ENCODE assay signal across 23 cellular contexts in genomic region chr5:74991522-74991921, GRCh38.
DNase-seq lines count a peak whose midpoint lies in the region; ATAC-seq, FAIRE-seq and TF ChIP-seq lines count a peak whose summit lies in the region.
"Had no signal": no experiment of that assay in that cellular context is flagged by ENCODE, and none has a peak within 500 bp of the region (broad histone marks: within the 10 kb centered on the region; RNA-seq: fewer than 3 reads in every experiment).

No MANE protein-coding gene starts in this region.

- H3K27ac ChIP-seq in IMR-90 (ENCODE audit: insufficient read depth, low read length) (no peak overlapping the region), keratinocyte (ENCODE audit: control insufficient read depth, insufficient read depth, low read length) (no peak overlapping the region), pancreas (no peak overlapping the region), heart right ventricle (no peak overlapping the region), Peyer's patch (no peak overlapping the region)
- H3K27ac ChIP-seq: BLaER1 had no signal

- H3K9me3 ChIP-seq in IMR-90 (ENCODE audit: control insufficient read depth, insufficient read depth, low read length) (no peaks in the 10 kb centered on the region), keratinocyte (ENCODE audit: control insufficient read depth, low read depth, low read length) (no peaks in the 10 kb centered on the region), pancreas (no peaks in the 10 kb centered on the region), heart right ventricle (peaks cover 0 to 13% (median 5%) of the 10 kb centered on the region in 11 donors), Peyer's patch (no peaks in the 10 kb centered on the region)
- H3K9me3 ChIP-seq: BE2C had no signal

- intact Hi-C loops in IMR-90 (cut with micrococcal nuclease) (no loop called here), pancreas (cut with DNase I) (no loop called here), heart right ventricle (cut with DNase I) (no loop called here)
- intact Hi-C loops in activated CD8-positive, alpha-beta T cell treated with anti-CD3 and anti-CD28 coated beads for 36 hours (cut with micrococcal nuclease): no loop called here

- CTCF ChIA-PET in IMR-90 (lab: Yijun Ruan, JAX): no interaction called here
- CTCF ChIA-PET in activated CD8-positive, alpha-beta T cell treated with anti-CD3 and anti-CD28 coated beads for 36 hours (lab: Charles Lee): no interaction called here

- H3K4me1 Mint-ChIP-seq in activated CD8-positive, alpha-beta T cell treated with anti-CD3 and anti-CD28 coated beads for 36 hours (ENCODE audit: low read depth): no peaks in the 10 kb centered on the region
- H3K4me1 Mint-ChIP-seq: CD14-positive monocyte; CD4-positive, alpha-beta memory T cell; CD4-positive, CD25-positive, alpha-beta regulatory T cell had no signal

- in situ Hi-C loops in IMR-90 (cut with MboI; ENCODE audit: low sequenced_read_pairs): no loop called here

- H3K14ac ChIP-seq in IMR-90 (replicated peaks; ENCODE audit: low read depth, low read length): no peak overlapping the region

- H3K27me3 Mint-ChIP-seq in activated CD8-positive, alpha-beta T cell treated with anti-CD3 and anti-CD28 coated beads for 36 hours: no peaks in the 10 kb centered on the region

- no peak overlapping the region for H3K4me3 Mint-ChIP-seq in activated CD8-positive, alpha-beta T cell treated with anti-CD3 and anti-CD28 coated beads for 36 hours
- H3K4me3 Mint-ChIP-seq: CD14-positive monocyte; CD4-positive, alpha-beta memory T cell; CD4-positive, CD25-positive, alpha-beta regulatory T cell had no signal

- no peak for TF ChIP-seq RAD21 in IMR-90 (IDR thresholded peaks at IDR 0.05; ENCODE audit: low read length)

- H3K9ac ChIP-seq in IMR-90 (ENCODE audit: low read depth, low read length) (no peak overlapping the region), keratinocyte (ENCODE audit: control insufficient read depth, extremely low read depth, insufficient read depth, low read length) (no peak overlapping the region)
- H3K9ac ChIP-seq: BLaER1 had no signal

- H3K9me3 Mint-ChIP-seq in activated CD8-positive, alpha-beta T cell treated with anti-CD3 and anti-CD28 coated beads for 36 hours: peaks cover 7% of the 10 kb centered on the region

- ATAC-seq in IMR-90 (ENCODE audit: low read depth): no peak
- peak in 3 of 4 donors; percentile 14 to 41 (median 32) for ATAC-seq in pancreas
- ATAC-seq in GM19395 (IDR thresholded peaks at IDR 0.05; ENCODE audit: unreplicated experiment): no peak
- ATAC-seq in heart right ventricle: no peak
- no peak for ATAC-seq in activated CD8-positive, alpha-beta T cell treated with anti-CD3 and anti-CD28 coated beads for 36 hours

- H4K91ac ChIP-seq in IMR-90 (ENCODE audit: insufficient read depth, low read depth, low read length): no peak overlapping the region

- H2BK5ac ChIP-seq in IMR-90 (ENCODE audit: low read depth, low read length, poor library complexity, severe bottlenecking): no peak overlapping the region

- H2AK5ac ChIP-seq in IMR-90 (ENCODE audit: low read depth, low read length): no peak overlapping the region

- H4K20me1 ChIP-seq in IMR-90 (ENCODE audit: insufficient read depth, low read length) (no peaks in the 10 kb centered on the region), keratinocyte (ENCODE audit: control insufficient read depth, extremely low read depth, insufficient read depth, low read length) (no peaks in the 10 kb centered on the region)
- H4K20me1 ChIP-seq: BLaER1 had no signal

- H4K5ac ChIP-seq in IMR-90 (ENCODE audit: low read depth, low read length): no peak overlapping the region

- H3K79me2 ChIP-seq in keratinocyte (ENCODE audit: control insufficient read depth, insufficient read depth, low read length): no peaks in the 10 kb centered on the region

- no peak overlapping the region for H3K18ac ChIP-seq in IMR-90 (ENCODE audit: low read depth, low read length)

- H2BK20ac ChIP-seq in IMR-90 (ENCODE audit: low read depth, low read length): no peak overlapping the region

- dilution Hi-C loops in IMR-90 (cut with HindIII; ENCODE audit: low sequenced_read_pairs, unreplicated experiment) (no loop called here), keratinocyte (cut with MboI; ENCODE audit: extremely low pct_ligation_motif_present, low sequenced_read_pairs) (no loop called here)

- no peaks in the 10 kb centered on the region for H3K79me1 ChIP-seq in IMR-90 (ENCODE audit: low read depth in 1 of 2, low read length in 2 of 2)

- H3K36me3 ChIP-seq in IMR-90 (ENCODE audit: control insufficient read depth, insufficient read depth, low read length) (no peaks in the 10 kb centered on the region), keratinocyte (ENCODE audit: control insufficient read depth in 2 of 2, extremely low read depth in 1 of 2, insufficient read depth in 2 of 2, low read length in 2 of 2) (no peaks in the 10 kb centered on the region), pancreas (no peaks in the 10 kb centered on the region), heart right ventricle (no peaks in the 10 kb centered on the region), Peyer's patch (no peaks in the 10 kb centered on the region)
- H3K36me3 ChIP-seq: BE2C, BLaER1 had no signal

- POLR2A ChIA-PET in IMR-90 (lab: Charles Lee; ENCODE audit: unreplicated experiment): no interaction called here
- POLR2A ChIA-PET in activated CD8-positive, alpha-beta T cell treated with anti-CD3 and anti-CD28 coated beads for 36 hours (lab: Charles Lee): no interaction called here

- no peaks in the 10 kb centered on the region for H3K9me1 ChIP-seq in IMR-90 (ENCODE audit: insufficient read depth, low read length)
- H3K9me1 ChIP-seq in keratinocyte (ENCODE audit: control insufficient read depth, extremely low read depth, insufficient read depth, low read length): no peaks in the 10 kb centered on the region

- H3K4me2 ChIP-seq in IMR-90 (ENCODE audit: low read depth, low read length): no peak overlapping the region
- H3K4me2 ChIP-seq in keratinocyte (ENCODE audit: control insufficient read depth, extremely low read depth, insufficient read depth, low read depth, low read length): no peak overlapping the region
- H3K4me2 ChIP-seq: BLaER1 had no signal

- no peak overlapping the region for H2AFZ ChIP-seq in IMR-90 (replicated peaks; ENCODE audit: low read length, poor library complexity)
- no peak overlapping the region for H2AFZ ChIP-seq in keratinocyte (ENCODE audit: control insufficient read depth, low read length)

- H3K27me3 ChIP-seq in IMR-90 (ENCODE audit: control insufficient read depth, insufficient read depth, low read length) (peaks cover 7% of the 10 kb centered on the region; the same call in 1 of the 2 replicates), keratinocyte (ENCODE audit: control insufficient read depth, extremely low read depth, insufficient read depth, low read length) (no peaks in the 10 kb centered on the region), pancreas (no peaks in the 10 kb centered on the region), heart right ventricle (peaks cover 0 to 5% (median 0%) of the 10 kb centered on the region in 7 donors), Peyer's patch (no peaks in the 10 kb centered on the region)
- H3K27me3 ChIP-seq: BE2C, BLaER1 had no signal

- no peak overlapping the region for H3K4ac ChIP-seq in IMR-90 (ENCODE audit: low read depth, low read length)

- WGBS in IMR-90 (ENCODE audit: extremely low coverage in 2 of 2, insufficient read length in 1 of 2), 2 experiments: no CpG with 5 or more reads among the region's 2 CpGs
- WGBS in pancreas, 2 donors: 21 to 41% methylated on average over 2 of the region's 2 CpGs
- 70 to 76% methylated on average over 2 of the region's 2 CpGs for WGBS in heart right ventricle, 2 donors

- TF ChIP-seq POLR2A in IMR-90 (IDR thresholded peaks at IDR 0.05; ENCODE audit: low read depth, low read length) (no peak), Peyer's patch (IDR thresholded peaks at IDR 0.05) (no peak)

- no peak overlapping the region for H3K56ac ChIP-seq in IMR-90 (ENCODE audit: extremely low read depth, insufficient read depth, low read length)

- H2BK120ac ChIP-seq in IMR-90 (ENCODE audit: low read depth, low read length): no peak overlapping the region

- H2BK15ac ChIP-seq in IMR-90 (ENCODE audit: low read depth, low read length): no peak overlapping the region

- no TSS peak for BruUV-seq in IMR-90 (replicated peaks; lab: Mats Ljungman, UMichigan)

- H3K4me3 ChIP-seq in IMR-90 (ENCODE audit: insufficient read depth, low read depth, low read length) (no peak overlapping the region), keratinocyte (ENCODE audit: control insufficient read depth in 2 of 3, extremely low read depth in 1 of 3, insufficient read depth in 2 of 3, low read depth in 1 of 3, low read length in 3 of 3) (no peak overlapping the region), pancreas (no peak overlapping the region), heart right ventricle (no peak overlapping the region), Peyer's patch (no peak overlapping the region)
- H3K4me3 ChIP-seq: BLaER1 had no signal

- DNase-seq in IMR-90 (no peak), keratinocyte (ENCODE audit: low read depth, low spot score) (no peak), pancreas (no peak), heart right ventricle (no peak), Peyer's patch (no peak)
- no peak for DNase-seq in activated CD8-positive, alpha-beta T cell treated with anti-CD3 and anti-CD28 coated beads for 36 hours
- DNase-seq: 8988T; BE2C; C1 segment of cervical spinal cord; Caco-2; Calu3; CD4-positive, alpha-beta memory T cell; CD4-positive, CD25-positive, alpha-beta regulatory T cell; DMS79 treated with DMSO at 0.1 percent for 48 hours; GF-D8 had no signal

- H2AK9ac ChIP-seq in IMR-90 (replicated peaks; ENCODE audit: low read depth, low read length, poor library complexity): no peak overlapping the region

- H3K4me1 ChIP-seq in IMR-90 (ENCODE audit: control insufficient read depth, insufficient read depth, low read length) (no peaks in the 10 kb centered on the region), keratinocyte (ENCODE audit: control insufficient read depth, extremely low read depth, insufficient read depth, low read length) (peaks cover 17% of the 10 kb centered on the region), pancreas (peaks cover 0 to 7% (median 5%) of the 10 kb centered on the region in 3 donors), heart right ventricle (no peaks in the 10 kb centered on the region), Peyer's patch (no peaks in the 10 kb centered on the region)
- H3K4me1 ChIP-seq: BE2C, BLaER1, Caco-2 had no signal

- FAIRE-seq in keratinocyte (lab: Jason Lieb, UNC) (peak; percentile 17), pancreas (lab: Jason Lieb, UNC) (no peak)
- FAIRE-seq: A204.1, D721Med, G401.6, GM12891, GM19239 had no signal

- no peak overlapping the region for H4K8ac ChIP-seq in IMR-90 (ENCODE audit: low read depth in 2 of 2, low read length in 2 of 2)

- no peak overlapping the region for H3K27ac Mint-ChIP-seq in activated CD8-positive, alpha-beta T cell treated with anti-CD3 and anti-CD28 coated beads for 36 hours
- H3K27ac Mint-ChIP-seq: CD14-positive monocyte; CD4-positive, alpha-beta memory T cell; CD4-positive, CD25-positive, alpha-beta regulatory T cell had no signal

- TF ChIP-seq CTCF in IMR-90 (conservative IDR thresholded peaks at IDR 0.05; ENCODE audit: low read depth, low read length): no peak
- no peak for TF ChIP-seq CTCF in keratinocyte (optimal IDR thresholded peaks at IDR 0.05 in 1 of 3, IDR thresholded peaks at IDR 0.05 in 1 of 3, conservative IDR thresholded peaks at IDR 0.05 in 1 of 3; ENCODE audit: extremely low read depth in 1 of 3, insufficient read depth in 2 of 3, low read length in 3 of 3)
- TF ChIP-seq CTCF in pancreas (IDR thresholded peaks at IDR 0.05): no peak
- no peak for TF ChIP-seq CTCF in heart right ventricle (IDR thresholded peaks at IDR 0.05)
- TF ChIP-seq CTCF in activated CD8-positive, alpha-beta T cell treated with anti-CD3 and anti-CD28 coated beads for 36 hours (IDR thresholded peaks at IDR 0.05): no peak
- TF ChIP-seq CTCF in Peyer's patch (IDR thresholded peaks at IDR 0.05): no peak

- no peaks in the 10 kb centered on the region for H3K36me3 Mint-ChIP-seq in activated CD8-positive, alpha-beta T cell treated with anti-CD3 and anti-CD28 coated beads for 36 hours (ENCODE audit: low read depth)
- H3K36me3 Mint-ChIP-seq: CD14-positive monocyte had no signal

- H3K23ac ChIP-seq in IMR-90 (ENCODE audit: low read depth, low read length): no peak overlapping the region

Comparison
In these comparisons a context has a peak if more than half of its experiments do, and no peak if none do; other contexts are left out.
1. ATAC-seq: peak in pancreas (3 of 4); none in IMR-90 (single experiment), GM19395 (single experiment), heart right ventricle (0 of 8) and activated CD8-positive, alpha-beta T cell treated with anti-CD3 and anti-CD28 coated beads for 36 hours (single experiment).